17 cellular contexts compared by ENCODE assay signal in the genomic region with DNA sequence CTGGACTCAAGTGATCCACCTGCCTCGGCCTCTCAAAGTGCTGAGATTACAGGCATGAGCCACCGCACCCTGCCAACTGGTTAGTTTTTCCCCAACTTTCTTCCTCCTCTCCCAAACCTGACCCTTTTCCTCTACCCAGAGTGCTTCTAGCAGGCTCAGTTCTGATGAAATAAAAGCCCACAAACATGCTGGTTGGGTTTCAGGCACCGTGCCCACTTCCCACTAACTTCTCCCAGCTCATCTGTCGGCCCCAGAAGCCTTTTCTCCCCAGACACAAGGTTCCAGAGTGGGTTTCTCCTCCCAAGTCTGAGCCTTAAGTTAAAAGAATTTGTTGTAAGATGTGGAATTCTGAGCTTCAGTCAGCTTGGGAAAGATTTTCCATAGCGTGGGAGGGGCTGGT. TPM values are rescaled to one million over a fixed set of nuclear protein-coding genes. Genes with fewer than 3 reads are reported as not detected.
DNase-seq lines count a peak whose midpoint lies in the region; ATAC-seq, FAIRE-seq and TF ChIP-seq lines count a peak whose summit lies in the region.
"Had no signal": no experiment of that assay in that cellular context is flagged by ENCODE, and none has a peak within 500 bp of the region (broad histone marks: within the 10 kb centered on the region; RNA-seq: fewer than 3 reads in every experiment).

No MANE protein-coding gene starts in this region.

- peaks cover 17% of the 10 kb centered on the region for H3K4me1 Mint-ChIP-seq in T-helper 1 cell treated with Interleukin-12 subunit alpha and Interleukin-12 subunit beta and Interleukin-4 antibody, amounts not matched to agents 30 μg/mL and 1 μg/mL, for 36 hours (ENCODE audit: low read depth)

- no peak overlapping the region for H2BK12ac ChIP-seq in mesenchymal stem cell (ENCODE audit: low read length in 2 of 2)

- H3K27ac Mint-ChIP-seq in T-helper 1 cell treated with Interleukin-12 subunit alpha and Interleukin-12 subunit beta and Interleukin-4 antibody, amounts not matched to agents 30 μg/mL and 1 μg/mL, for 36 hours, result peak overlapping the region; percentile 39

- peaks cover 13% of the 10 kb centered on the region for H3K9me3 Mint-ChIP-seq in T-helper 1 cell treated with Interleukin-12 subunit alpha and Interleukin-12 subunit beta and Interleukin-4 antibody, amounts not matched to agents 30 μg/mL and 1 μg/mL, for 36 hours

- no peaks in the 10 kb centered on the region for H3K27me3 Mint-ChIP-seq in T-helper 1 cell treated with Interleukin-12 subunit alpha and Interleukin-12 subunit beta and Interleukin-4 antibody, amounts not matched to agents 30 μg/mL and 1 μg/mL, for 36 hours (ENCODE audit: low read depth)
- H3K27me3 Mint-ChIP-seq: activated CD4-positive, alpha-beta memory T cell treated with anti-CD3 and anti-CD28 coated beads, Interleukin-2, amount 10 ng/mL, durations not matched to agents 7 days and 5 days had no signal

- no peak overlapping the region for H2BK120ac ChIP-seq in mesenchymal stem cell (ENCODE audit: low read depth, low read length)

- peaks cover 7% of the 10 kb centered on the region for H3K36me3 Mint-ChIP-seq in T-helper 1 cell treated with Interleukin-12 subunit alpha and Interleukin-12 subunit beta and Interleukin-4 antibody, amounts not matched to agents 30 μg/mL and 1 μg/mL, for 36 hours (ENCODE audit: low read depth)

- whole genome bisulfite sequencing in mesenchymal stem cell, result 89% methylated on average over 4 of the region's 5 CpGs

- H2AFZ ChIP-seq in mesenchymal stem cell (ENCODE audit: low read depth, low read length), result no peak overlapping the region

- no peak overlapping the region for H4K8ac ChIP-seq in mesenchymal stem cell (ENCODE audit: low read length)

- no peak overlapping the region for H2BK15ac ChIP-seq in mesenchymal stem cell (ENCODE audit: low read depth, poor library complexity, severe bottlenecking)

- no peak overlapping the region for H3K23ac ChIP-seq in mesenchymal stem cell (ENCODE audit: low read length in 2 of 2)

- TF ChIP-seq CTCF in choroid plexus epithelial cell (conservative IDR thresholded peaks at IDR 0.05; ENCODE audit: low read depth, low read length), result no peak

- no peak overlapping the region for H3K18ac ChIP-seq in mesenchymal stem cell (ENCODE audit: low read depth in 1 of 2, low read length in 2 of 2)

- H3K4me1 ChIP-seq in mesenchymal stem cell (ENCODE audit: control insufficient read depth, insufficient read depth, low read depth, low read length), result peaks cover 13% of the 10 kb centered on the region
- H3K4me1 ChIP-seq: prostate gland had no signal

- no peak overlapping the region for H3K4me2 ChIP-seq in mesenchymal stem cell (ENCODE audit: low read length, poor library complexity, severe bottlenecking)

- ATAC-seq in GM19463 (IDR thresholded peaks at IDR 0.05; ENCODE audit: unreplicated experiment), result no peak

- H3K79me1 ChIP-seq in mesenchymal stem cell (replicated peaks; ENCODE audit: low read length, poor library complexity, severe bottlenecking), result no peaks in the 10 kb centered on the region

- no peak overlapping the region for H3K27ac ChIP-seq in mesenchymal stem cell (ENCODE audit: low read length, poor library complexity, severe bottlenecking)
- H3K27ac ChIP-seq: prostate gland had no signal

- H3K27me3 ChIP-seq in mesenchymal stem cell (ENCODE audit: control insufficient read depth in 1 of 2, insufficient read depth in 1 of 2, low read length in 2 of 2), result peaks cover 3 to 6% of the 10 kb centered on the region in 2 experiments

- no peak overlapping the region for H3K4me3 Mint-ChIP-seq in T-helper 1 cell treated with Interleukin-12 subunit alpha and Interleukin-12 subunit beta and Interleukin-4 antibody, amounts not matched to agents 30 μg/mL and 1 μg/mL, for 36 hours
- H3K4me3 Mint-ChIP-seq: activated CD4-positive, alpha-beta memory T cell treated with anti-CD3 and anti-CD28 coated beads, Interleukin-2, amount 10 ng/mL, durations not matched to agents 7 days and 5 days had no signal

- FAIRE-seq in urothelium cell line (lab: Jason Lieb, UNC), result peak; percentile 13

- H4K91ac ChIP-seq in mesenchymal stem cell (ENCODE audit: low read length), result no peak overlapping the region

- H3K9me3 ChIP-seq in mesenchymal stem cell (ENCODE audit: control insufficient read depth, low read length), result peaks cover 5% of the 10 kb centered on the region
- H3K9me3 ChIP-seq: prostate gland had no signal

- H2BK5ac ChIP-seq in mesenchymal stem cell (ENCODE audit: low read depth, low read length, poor library complexity, severe bottlenecking), result no peak overlapping the region

- no peak overlapping the region for H2AK5ac ChIP-seq in mesenchymal stem cell (ENCODE audit: low read length, severe bottlenecking)

- no peak overlapping the region for H3K14ac ChIP-seq in mesenchymal stem cell (ENCODE audit: low read length in 2 of 2)

- DNase-seq in T-helper 1 cell, result no peak
- DNase-seq in choroid plexus epithelial cell (ENCODE audit: low read depth), result peak; percentile 42
- DNase-seq in mesenchymal stem cell, result no peak
- DNase-seq in urothelium cell line (ENCODE audit: low spot score), result no peak
- DNase-seq in AG08396 (ENCODE audit: low spot score), result no peak
- no peak for DNase-seq in stimulated activated CD4-positive, alpha-beta T cell treated with anti-CD3 and anti-CD28 coated beads, Interleukin-2, amount 100 ng/mL, for 48 hours
- DNase-seq: 8988T; activated CD4-positive, alpha-beta memory T cell treated with anti-CD3 and anti-CD28 coated beads, Interleukin-2, amount 10 ng/mL, durations not matched to agents 7 days and 5 days; activated gamma-delta T cell; cerebellar nuclear complex; NCI-H187; NCI-H524 treated with DMSO at 0.1 percent for 48 hours; stimulated activated CD4-positive, alpha-beta T cell treated with anti-CD3 and anti-CD28 coated beads, Interleukin-4, amount 100 ng/mL, for 24 hours; stimulated activated naive CD4-positive, alpha-beta T cell treated with Interleukin-2 at 50 U/mL for 16 hours had no signal

- H3K4ac ChIP-seq in mesenchymal stem cell (ENCODE audit: low read depth in 1 of 2, low read length in 2 of 2), result no peak overlapping the region

- H3K36me3 ChIP-seq in mesenchymal stem cell (ENCODE audit: control insufficient read depth in 1 of 2, insufficient read depth in 2 of 2, low read depth in 1 of 2, low read length in 2 of 2), result no peaks in the 10 kb centered on the region
- H3K36me3 ChIP-seq: prostate gland had no signal

- H3K4me3 ChIP-seq in choroid plexus epithelial cell (ENCODE audit: low read depth, low read length) (no peak overlapping the region), mesenchymal stem cell (ENCODE audit: insufficient read depth in 1 of 2, low read depth in 1 of 2, low read length in 2 of 2) (no peak overlapping the region)
- H3K4me3 ChIP-seq: prostate gland had no signal

- H3K9ac ChIP-seq in mesenchymal stem cell (ENCODE audit: low read length), result peak overlapping the region; percentile 21

RNA-seq across cellular contexts. Expression of a gene that starts 11.5 kb away (rescaled TPM):
- polyA plus RNA-seq in mesenchymal stem cell (2013, experiment 1 of 2), result under 0.01 TPM
- polyA plus RNA-seq in mesenchymal stem cell (2013, experiment 2 of 2), result not detected

RNA-seq across cellular contexts. Expression of a gene that starts 13.9 kb away (rescaled TPM):
- polyA plus RNA-seq in mesenchymal stem cell (2013, experiment 1 of 2), result 0.26 TPM
- polyA plus RNA-seq in mesenchymal stem cell (2013, experiment 2 of 2), result 0.38 TPM

RNA-seq across cellular contexts. Expression of a gene that starts 36.2 kb away (rescaled TPM):
- 0.08 TPM for polyA plus RNA-seq in mesenchymal stem cell (2013, experiment 1 of 2)
- 0.11 TPM for polyA plus RNA-seq in mesenchymal stem cell (2013, experiment 2 of 2)

RNA-seq across cellular contexts. Expression of a gene that starts 52.1 kb away (rescaled TPM):
- not detected for polyA plus RNA-seq in mesenchymal stem cell (2013, experiment 1 of 2)
- polyA plus RNA-seq in mesenchymal stem cell (2013, experiment 2 of 2), result 0.07 TPM
